In genomic region chr3:32470362-32470761, GRCh38 we compare ENCODE assay signal across 15 cellular contexts. TPM values are rescaled to one million over a fixed set of nuclear protein-coding genes. Genes with fewer than 3 reads are reported as not detected.
DNase-seq lines count a peak whose midpoint lies in the region; ATAC-seq and TF ChIP-seq lines count a peak whose summit lies in the region.
"Had no signal": no experiment of that assay in that cellular context is flagged by ENCODE, and none has a peak within 500 bp of the region (broad histone marks: within the 10 kb centered on the region; RNA-seq: fewer than 3 reads in every experiment).

No MANE protein-coding gene starts in this region.

- H3K27me3 Mint-ChIP-seq in activated T-helper 17 cell treated with anti-CD3 and anti-CD28 coated beads, Interleukin-2, amount 50 U/mL, for 72 hours = no peaks in the 10 kb centered on the region

- TF ChIP-seq CTCF in neutrophil (IDR thresholded peaks at IDR 0.05) = no peak

- DNase-seq in midbrain (lab: John Stamatoyannopoulos, UW) = no peak
- DNase-seq in RKO (ENCODE audit: low spot score) = no peak
- DNase-seq: left ventricle myocardium inferior, NCI-H2081, NCI-H524 treated with DMSO at 0.1 percent for 48 hours, testis had no signal

- peak overlapping the region in 10 of 11 experiments; percentile 29 to 95 (median 84); a peak in 17 of 22 replicates for H3K4me2 ChIP-seq in BLaER1 treated with 17β-estradiol and CSF1 and Interleukin-3, amounts not matched to agents 10 nM and 100 nM

- H3K4me3 ChIP-seq in BLaER1 treated with 17β-estradiol and CSF1 and Interleukin-3, amounts not matched to agents 10 nM and 100 nM = no peak overlapping the region
- no peak overlapping the region for H3K4me3 ChIP-seq in neutrophil (ENCODE audit: low read depth in 1 of 2, low read length in 1 of 2)
- H3K4me3 ChIP-seq: BLaER1, esophagus muscularis mucosa, left ventricle myocardium inferior, SK-N-MC, testis had no signal

- H3K4me1 Mint-ChIP-seq in activated T-helper 17 cell treated with anti-CD3 and anti-CD28 coated beads, Interleukin-2, amount 50 U/mL, for 72 hours = peaks cover 50% of the 10 kb centered on the region

- H3K4me1 ChIP-seq in BLaER1 treated with 17β-estradiol and CSF1 and Interleukin-3, amounts not matched to agents 10 nM and 100 nM = peaks cover 52 to 77% (median 62%) of the 10 kb centered on the region in 10 experiments
- peaks cover 48 to 52% of the 10 kb centered on the region in 2 experiments for H3K4me1 ChIP-seq in neutrophil (ENCODE audit: control insufficient read depth in 1 of 2, insufficient read depth in 1 of 2, low read depth in 1 of 2, low read length in 1 of 2)
- H3K4me1 ChIP-seq: parathyroid adenoma had no signal

- no peaks in the 10 kb centered on the region for H3K9me3 Mint-ChIP-seq in activated T-helper 17 cell treated with anti-CD3 and anti-CD28 coated beads, Interleukin-2, amount 50 U/mL, for 72 hours

- no peak overlapping the region for H3K27ac ChIP-seq in BLaER1 treated with 17β-estradiol and CSF1 and Interleukin-3, amounts not matched to agents 10 nM and 100 nM
- H3K27ac ChIP-seq in neutrophil = peak overlapping the region; percentile 76
- H3K27ac ChIP-seq: BLaER1, esophagus muscularis mucosa, left ventricle myocardium inferior, parathyroid adenoma, SK-N-MC, testis had no signal

- no peak overlapping the region for H3K9ac ChIP-seq in BLaER1 treated with 17β-estradiol and CSF1 and Interleukin-3, amounts not matched to agents 10 nM and 100 nM
- H3K9ac ChIP-seq: parathyroid adenoma had no signal

- H4K20me1 ChIP-seq in BLaER1 treated with 17β-estradiol and CSF1 and Interleukin-3, amounts not matched to agents 10 nM and 100 nM = peaks cover 4 to 55% (median 38%) of the 10 kb centered on the region in 11 experiments; a peak in 20 of 22 replicates

- peaks cover 87% of the 10 kb centered on the region for H3K36me3 Mint-ChIP-seq in activated T-helper 17 cell treated with anti-CD3 and anti-CD28 coated beads, Interleukin-2, amount 50 U/mL, for 72 hours (ENCODE audit: low read depth)

- ATAC-seq in GM18867 (IDR thresholded peaks at IDR 0.05; ENCODE audit: unreplicated experiment) (peak; percentile 2), GM21576 (IDR thresholded peaks at IDR 0.05; ENCODE audit: unreplicated experiment) (no peak)
- ATAC-seq in activated T-helper 17 cell treated with anti-CD3 and anti-CD28 coated beads, Interleukin-2, amount 50 U/mL, for 72 hours (replicated peaks) = no peak

- H3K4me3 Mint-ChIP-seq in activated T-helper 17 cell treated with anti-CD3 and anti-CD28 coated beads, Interleukin-2, amount 50 U/mL, for 72 hours = peak overlapping the region; percentile 40

- peaks cover 0 to 19% (median 12%) of the 10 kb centered on the region in 11 experiments; a peak in 9 of 22 replicates for H3K9me3 ChIP-seq in BLaER1 treated with 17β-estradiol and CSF1 and Interleukin-3, amounts not matched to agents 10 nM and 100 nM (replicated peaks in 1 of 11)
- no peaks in the 10 kb centered on the region for H3K9me3 ChIP-seq in neutrophil
- H3K9me3 ChIP-seq: esophagus muscularis mucosa, left ventricle myocardium inferior, testis had no signal

- H3K27me3 ChIP-seq in BLaER1 treated with 17β-estradiol and CSF1 and Interleukin-3, amounts not matched to agents 10 nM and 100 nM = no peaks in the 10 kb centered on the region
- no peaks in the 10 kb centered on the region for H3K27me3 ChIP-seq in neutrophil
- H3K27me3 ChIP-seq: BLaER1, esophagus muscularis mucosa, testis had no signal

- H3K27ac Mint-ChIP-seq in activated T-helper 17 cell treated with anti-CD3 and anti-CD28 coated beads, Interleukin-2, amount 50 U/mL, for 72 hours = peak overlapping the region; percentile 86

- peaks cover 38 to 70% (median 50%) of the 10 kb centered on the region in 11 experiments for H3K36me3 ChIP-seq in BLaER1 treated with 17β-estradiol and CSF1 and Interleukin-3, amounts not matched to agents 10 nM and 100 nM
- H3K36me3 ChIP-seq in neutrophil = peaks cover 55% of the 10 kb centered on the region

RNA-seq across cellular contexts. Expression of gene CMTM6, which starts 32.3 kb away (rescaled TPM):
- 100 to 1,000 TPM; 101 to 124 TPM for total RNA-seq in activated T-helper 17 cell treated with anti-CD3 and anti-CD28 coated beads, Interleukin-2, amount 50 U/mL, for 72 hours
